16 cellular contexts compared by ENCODE assay signal in the genomic region with DNA sequence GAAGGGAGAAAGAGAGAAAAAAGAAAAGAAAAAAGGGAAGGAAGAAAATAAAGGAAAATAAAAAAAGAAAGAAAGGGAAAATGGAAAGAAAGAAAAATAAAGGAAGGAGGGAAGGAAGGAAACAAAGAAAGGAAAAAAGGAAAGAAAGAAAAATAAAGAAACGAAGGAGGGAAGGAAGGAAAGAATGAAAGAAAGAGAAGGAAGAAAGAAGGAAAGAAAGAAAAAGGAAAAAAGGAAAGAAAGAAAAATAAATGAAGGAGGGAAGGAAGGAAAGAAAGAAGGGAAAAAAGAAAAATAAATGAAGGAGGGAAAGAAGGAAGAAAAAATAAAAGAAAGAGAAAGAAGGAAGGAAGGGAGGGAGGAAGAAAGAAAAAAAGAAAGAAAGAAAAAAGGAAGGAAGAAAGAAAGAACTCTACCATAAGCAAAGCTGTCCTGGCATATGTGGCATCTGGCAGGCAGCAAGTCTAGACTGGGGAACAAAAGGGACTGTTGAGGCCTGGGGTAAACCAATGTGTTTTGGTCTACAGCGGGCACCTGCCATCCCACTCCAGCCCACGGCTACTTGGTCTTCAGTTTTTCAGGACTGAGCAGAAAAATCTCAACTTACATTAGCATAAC.
DNase-seq lines count a peak whose midpoint lies in the region; ATAC-seq and TF ChIP-seq lines count a peak whose summit lies in the region.
"Had no signal": no experiment of that assay in that cellular context is flagged by ENCODE, and none has a peak within 500 bp of the region (broad histone marks: within the 10 kb centered on the region; RNA-seq: fewer than 3 reads in every experiment).

No MANE protein-coding gene starts in this region.

- no peak for ATAC-seq in activated CD8-positive, alpha-beta T cell treated with anti-CD3 and anti-CD28 coated beads for 36 hours
- no peak for ATAC-seq in activated CD8-positive, alpha-beta T cell treated with anti-CD3 and anti-CD28 coated beads, Interleukin-2, amount 10 ng/mL, durations not matched to agents 7 days and 5 days
- ATAC-seq in central memory CD8-positive, alpha-beta T cell (replicated peaks; ENCODE audit: extremely low read depth, poor library complexity, severe bottlenecking) = no peak
- ATAC-seq in HG02588 (IDR thresholded peaks at IDR 0.05; ENCODE audit: unreplicated experiment) = no peak
- ATAC-seq: HCT116 had no signal

- TF ChIP-seq CTCF in activated CD8-positive, alpha-beta T cell treated with anti-CD3 and anti-CD28 coated beads for 36 hours (IDR thresholded peaks at IDR 0.05) = peak; percentile 30
- TF ChIP-seq CTCF in HEK293 (tag by site-specific recombination; IDR thresholded peaks at IDR 0.05) (no peak), osteoblast (IDR thresholded peaks at IDR 0.05; ENCODE audit: extremely low read depth, low read depth, low read length) (no peak), testis (IDR thresholded peaks at IDR 0.05) (no peak)

- no peaks in the 10 kb centered on the region for H3K4me1 Mint-ChIP-seq in activated CD8-positive, alpha-beta T cell treated with anti-CD3 and anti-CD28 coated beads for 36 hours (ENCODE audit: low read depth)
- H3K4me1 Mint-ChIP-seq in activated CD8-positive, alpha-beta T cell treated with anti-CD3 and anti-CD28 coated beads, Interleukin-2, amount 10 ng/mL, durations not matched to agents 7 days and 5 days (ENCODE audit: low read depth) = no peaks in the 10 kb centered on the region
- no peaks in the 10 kb centered on the region for H3K4me1 Mint-ChIP-seq in central memory CD8-positive, alpha-beta T cell
- H3K4me1 Mint-ChIP-seq: CD4-positive, alpha-beta memory T cell had no signal

- H3K36me3 ChIP-seq in HEK293 (ENCODE audit: control insufficient read depth in 2 of 2, insufficient read depth in 1 of 2, low read length in 2 of 2) (no peaks in the 10 kb centered on the region), osteoblast (ENCODE audit: insufficient read depth, low read length) (no peaks in the 10 kb centered on the region), testis (ENCODE audit: low read depth, missing control alignments) (no peaks in the 10 kb centered on the region)

- no peak overlapping the region for H3K4me3 Mint-ChIP-seq in activated CD8-positive, alpha-beta T cell treated with anti-CD3 and anti-CD28 coated beads for 36 hours
- H3K4me3 Mint-ChIP-seq in activated CD8-positive, alpha-beta T cell treated with anti-CD3 and anti-CD28 coated beads, Interleukin-2, amount 10 ng/mL, durations not matched to agents 7 days and 5 days = no peak overlapping the region
- H3K4me3 Mint-ChIP-seq in central memory CD8-positive, alpha-beta T cell = no peak overlapping the region
- H3K4me3 Mint-ChIP-seq: CD4-positive, alpha-beta memory T cell; H9 had no signal

- no peaks in the 10 kb centered on the region for H3K79me2 ChIP-seq in osteoblast (ENCODE audit: insufficient read depth, low read length)

- no peaks in the 10 kb centered on the region for H4K20me1 ChIP-seq in osteoblast (ENCODE audit: insufficient read depth, low read length)

- H3K27me3 ChIP-seq in osteoblast (ENCODE audit: insufficient read depth, low read length) (no peaks in the 10 kb centered on the region), testis (no peaks in the 10 kb centered on the region)

- H3K36me3 Mint-ChIP-seq in activated CD8-positive, alpha-beta T cell treated with anti-CD3 and anti-CD28 coated beads for 36 hours (ENCODE audit: low read depth) = no peaks in the 10 kb centered on the region
- H3K36me3 Mint-ChIP-seq in activated CD8-positive, alpha-beta T cell treated with anti-CD3 and anti-CD28 coated beads, Interleukin-2, amount 10 ng/mL, durations not matched to agents 7 days and 5 days (ENCODE audit: low read depth) = no peaks in the 10 kb centered on the region
- H3K36me3 Mint-ChIP-seq in central memory CD8-positive, alpha-beta T cell (ENCODE audit: insufficient read depth) = no peaks in the 10 kb centered on the region
- H3K36me3 Mint-ChIP-seq: CD4-positive, alpha-beta memory T cell had no signal

- H3K9me3 Mint-ChIP-seq in activated CD8-positive, alpha-beta T cell treated with anti-CD3 and anti-CD28 coated beads for 36 hours = no peaks in the 10 kb centered on the region
- no peaks in the 10 kb centered on the region for H3K9me3 Mint-ChIP-seq in activated CD8-positive, alpha-beta T cell treated with anti-CD3 and anti-CD28 coated beads, Interleukin-2, amount 10 ng/mL, durations not matched to agents 7 days and 5 days (ENCODE audit: insufficient read depth)
- no peaks in the 10 kb centered on the region for H3K9me3 Mint-ChIP-seq in central memory CD8-positive, alpha-beta T cell
- H3K9me3 Mint-ChIP-seq: H9 had no signal

- H2AFZ ChIP-seq in osteoblast (ENCODE audit: low read length) = no peak overlapping the region

- H3K4me3 ChIP-seq in HEK293 (ENCODE audit: low read depth, low read length) = no peak overlapping the region
- no peak overlapping the region for H3K4me3 ChIP-seq in osteoblast (ENCODE audit: insufficient read depth, low read length)
- no peak overlapping the region for H3K4me3 ChIP-seq in testis

- CTCF ChIA-PET in activated CD8-positive, alpha-beta T cell treated with anti-CD3 and anti-CD28 coated beads for 36 hours (lab: Charles Lee) = no interaction called here
- CTCF ChIA-PET in activated CD8-positive, alpha-beta T cell treated with anti-CD3 and anti-CD28 coated beads, Interleukin-2, amount 10 ng/mL, durations not matched to agents 7 days and 5 days (lab: Charles Lee) = no interaction called here
- CTCF ChIA-PET in HEK293 (lab: Yijun Ruan, JAX) = no interaction called here

- intact Hi-C loops in activated CD8-positive, alpha-beta T cell treated with anti-CD3 and anti-CD28 coated beads for 36 hours (cut with micrococcal nuclease) = no loop called here
- intact Hi-C loops in testis (cut with DNase I; ENCODE audit: low total_unique reads) = no loop called here

- H3K9me3 ChIP-seq in HEK293 (ENCODE audit: control insufficient read depth, insufficient read depth, low read depth, low read length) (no peaks in the 10 kb centered on the region), osteoblast (ENCODE audit: low read depth, low read length) (no peaks in the 10 kb centered on the region), testis (no peaks in the 10 kb centered on the region)

- DNase-seq in activated CD8-positive, alpha-beta T cell treated with anti-CD3 and anti-CD28 coated beads for 36 hours = no peak
- DNase-seq in activated CD8-positive, alpha-beta T cell treated with anti-CD3 and anti-CD28 coated beads, Interleukin-2, amount 10 ng/mL, durations not matched to agents 7 days and 5 days = no peak
- no peak for DNase-seq in central memory CD8-positive, alpha-beta T cell (ENCODE audit: low spot score in 2 of 2)
- DNase-seq in osteoblast (ENCODE audit: insufficient read length, low spot score, missing footprints) (peak; percentile 30), EL (no peak), testis (no peak)
- DNase-seq: AML-193; C1 segment of cervical spinal cord; CD4-positive, alpha-beta memory T cell; COR-L47; DMS79 treated with DMSO at 0.1 percent for 48 hours had no signal

- 40 to 59% methylated on average over 3 of the region's 3 CpGs for WGBS in testis, 2 donors

- POLR2A ChIA-PET in activated CD8-positive, alpha-beta T cell treated with anti-CD3 and anti-CD28 coated beads for 36 hours (lab: Charles Lee) = no interaction called here
- POLR2A ChIA-PET in activated CD8-positive, alpha-beta T cell treated with anti-CD3 and anti-CD28 coated beads, Interleukin-2, amount 10 ng/mL, durations not matched to agents 7 days and 5 days (lab: Charles Lee) = no interaction called here
- POLR2A ChIA-PET in HEK293 (lab: Yijun Ruan, JAX) = no interaction called here

- H3K27me3 Mint-ChIP-seq in activated CD8-positive, alpha-beta T cell treated with anti-CD3 and anti-CD28 coated beads for 36 hours = peaks cover 2% of the 10 kb centered on the region
- no peaks in the 10 kb centered on the region for H3K27me3 Mint-ChIP-seq in activated CD8-positive, alpha-beta T cell treated with anti-CD3 and anti-CD28 coated beads, Interleukin-2, amount 10 ng/mL, durations not matched to agents 7 days and 5 days (ENCODE audit: low read depth)
- H3K27me3 Mint-ChIP-seq in central memory CD8-positive, alpha-beta T cell = no peaks in the 10 kb centered on the region

- H3K4me2 ChIP-seq in osteoblast (ENCODE audit: insufficient read depth, low read length) = no peak overlapping the region

- no peak overlapping the region for H3K27ac Mint-ChIP-seq in activated CD8-positive, alpha-beta T cell treated with anti-CD3 and anti-CD28 coated beads for 36 hours
- no peak overlapping the region for H3K27ac Mint-ChIP-seq in activated CD8-positive, alpha-beta T cell treated with anti-CD3 and anti-CD28 coated beads, Interleukin-2, amount 10 ng/mL, durations not matched to agents 7 days and 5 days
- peak overlapping the region; percentile 2 for H3K27ac Mint-ChIP-seq in central memory CD8-positive, alpha-beta T cell (ENCODE audit: low read depth)
- H3K27ac Mint-ChIP-seq: CD4-positive, alpha-beta memory T cell had no signal

- no peak for TF ChIP-seq POLR2A in testis (IDR thresholded peaks at IDR 0.05)

- H3K4me1 ChIP-seq in HEK293 (ENCODE audit: control insufficient read depth, insufficient read depth, low read length) = no peaks in the 10 kb centered on the region
- H3K4me1 ChIP-seq in osteoblast (ENCODE audit: insufficient read depth, low read length) = no peaks in the 10 kb centered on the region
- H3K4me1 ChIP-seq in testis = no peaks in the 10 kb centered on the region

- H3K27ac ChIP-seq in HEK293 (ENCODE audit: extremely low read depth, low read depth, low read length) (no peak overlapping the region), osteoblast (ENCODE audit: low read depth, low read length) (no peak overlapping the region), testis (no peak overlapping the region)
- H3K27ac ChIP-seq: 22Rv1 had no signal

TF ChIP-seq in HEK293, 187 proteins besides CTCF, POLR2A, EP300 and RAD21:
- TF ChIP-seq, protein P1, sequence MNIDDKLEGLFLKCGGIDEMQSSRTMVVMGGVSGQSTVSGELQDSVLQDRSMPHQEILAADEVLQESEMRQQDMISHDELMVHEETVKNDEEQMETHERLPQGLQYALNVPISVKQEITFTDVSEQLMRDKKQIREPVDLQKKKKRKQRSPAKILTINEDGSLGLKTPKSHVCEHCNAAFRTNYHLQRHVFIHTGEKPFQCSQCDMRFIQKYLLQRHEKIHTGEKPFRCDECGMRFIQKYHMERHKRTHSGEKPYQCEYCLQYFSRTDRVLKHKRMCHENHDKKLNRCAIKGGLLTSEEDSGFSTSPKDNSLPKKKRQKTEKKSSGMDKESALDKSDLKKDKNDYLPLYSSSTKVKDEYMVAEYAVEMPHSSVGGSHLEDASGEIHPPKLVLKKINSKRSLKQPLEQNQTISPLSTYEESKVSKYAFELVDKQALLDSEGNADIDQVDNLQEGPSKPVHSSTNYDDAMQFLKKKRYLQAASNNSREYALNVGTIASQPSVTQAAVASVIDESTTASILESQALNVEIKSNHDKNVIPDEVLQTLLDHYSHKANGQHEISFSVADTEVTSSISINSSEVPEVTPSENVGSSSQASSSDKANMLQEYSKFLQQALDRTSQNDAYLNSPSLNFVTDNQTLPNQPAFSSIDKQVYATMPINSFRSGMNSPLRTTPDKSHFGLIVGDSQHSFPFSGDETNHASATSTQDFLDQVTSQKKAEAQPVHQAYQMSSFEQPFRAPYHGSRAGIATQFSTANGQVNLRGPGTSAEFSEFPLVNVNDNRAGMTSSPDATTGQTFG (tag by site-specific recombination; IDR thresholded peaks at IDR 0.05; ENCODE audit: borderline replicate concordance) = no peak
- TF ChIP-seq ZNF366 (tag by site-specific recombination; conservative IDR thresholded peaks at IDR 0.05) = peak; percentile 98
